Comparison of ENCODE assay signal across 11 cellular contexts in the genomic region with DNA sequence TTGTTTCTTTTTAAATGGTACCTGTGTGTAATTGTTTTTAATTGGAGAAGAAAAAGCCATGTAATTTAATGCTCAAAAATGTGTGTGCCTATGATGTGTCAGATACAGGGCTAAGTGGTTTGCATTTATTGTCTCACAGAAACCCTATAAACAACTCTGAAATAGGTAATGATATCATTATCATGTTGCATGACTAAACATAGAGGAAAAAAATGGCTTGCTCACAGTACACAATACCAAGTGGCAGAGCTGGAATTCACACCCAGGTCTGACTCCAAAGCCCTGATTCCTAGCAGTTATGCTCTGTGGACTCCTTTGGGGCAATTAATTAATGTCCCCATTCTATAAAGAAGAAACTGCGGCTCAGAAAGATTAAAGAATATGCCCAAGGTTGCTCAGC.
"Had no signal": no experiment of that assay in that cellular context is flagged by ENCODE, and none has a peak within 500 bp of the region (broad histone marks: within the 10 kb centered on the region; RNA-seq: fewer than 3 reads in every experiment).

No MANE protein-coding gene starts in this region.

- H3K4me3 ChIP-seq: heart right ventricle, pancreas, stomach, thoracic aorta had no signal

- H3K4me1 ChIP-seq: pancreas, stomach had no signal

- DNase-seq: activated CD4-positive, alpha-beta T cell treated with anti-CD3 and anti-CD28 coated beads, Interleukin-2, amount 50 U/mL, for 1 hour; activated naive CD4-positive, alpha-beta T cell treated with anti-CD3 and anti-CD28 coated beads for 36 hours; activated T-cell treated with anti-CD3 and anti-CD28 coated beads for 4 hours; endodermal cell; heart right ventricle; naive B cell; stimulated activated CD4-positive, alpha-beta T cell treated with anti-CD3 and anti-CD28 coated beads, Interleukin-4, amount 100 ng/mL, for 4 hours; stomach had no signal

- H3K9me3 ChIP-seq: heart right ventricle, pancreas, stomach, thoracic aorta had no signal

- H3K36me3 ChIP-seq: heart right ventricle, pancreas, stomach, thoracic aorta had no signal

- H3K27ac ChIP-seq: heart right ventricle, pancreas, stomach, thoracic aorta had no signal

- ATAC-seq: activated T-helper 17 cell treated with anti-CD3 and anti-CD28 coated beads, Interleukin-2, amount 50 U/mL, for 72 hours had no signal

- H3K27me3 ChIP-seq: heart right ventricle, stomach had no signal
